ENCODE assay signal across 9 cellular contexts in the genomic region with DNA sequence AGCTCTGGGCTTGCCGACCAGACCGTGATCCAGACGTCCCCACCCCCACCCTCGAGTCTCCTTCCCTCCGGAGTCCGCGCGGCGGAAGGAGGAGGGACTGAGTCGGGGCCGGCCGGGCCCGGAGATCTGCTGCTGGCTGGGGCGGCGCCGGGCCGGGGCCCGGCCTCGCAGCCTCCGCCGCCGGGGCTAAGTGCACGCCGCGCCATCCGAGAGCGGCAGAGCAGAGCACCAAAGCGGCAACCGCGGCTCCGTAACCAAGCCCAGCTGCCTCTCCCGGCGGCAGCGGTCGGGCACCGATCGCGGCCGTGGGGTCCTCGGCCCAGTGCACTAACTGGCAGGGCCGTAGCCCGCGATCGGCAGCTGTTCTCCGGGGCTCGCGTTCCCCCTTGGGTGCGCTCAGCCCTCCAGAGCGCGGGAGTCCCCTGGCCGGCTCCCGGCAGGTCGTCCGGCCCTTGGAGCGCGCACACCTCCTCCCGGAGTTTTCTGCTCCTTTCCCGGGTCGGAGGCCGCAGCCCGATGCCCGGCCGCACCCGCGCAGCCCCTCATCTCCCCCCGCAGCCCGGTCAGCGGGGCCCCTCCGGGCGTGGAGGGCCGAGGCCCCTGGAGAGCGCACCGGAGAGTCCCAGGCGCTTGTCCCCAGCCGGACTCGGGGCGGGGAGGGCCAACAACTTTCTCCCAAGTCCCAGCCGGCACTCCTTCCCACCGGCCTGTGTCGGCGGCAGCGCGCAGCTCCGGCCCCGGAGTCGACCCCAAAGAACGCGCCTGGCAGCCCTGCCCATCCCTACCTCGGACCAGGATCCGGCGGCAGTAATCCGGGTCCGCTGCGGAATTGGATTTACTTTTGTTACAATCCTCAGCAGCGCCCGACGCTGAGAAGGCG. TPM values are rescaled to one million over a fixed set of nuclear protein-coding genes. Genes with fewer than 3 reads are reported as not detected.
A peak's percentile ranks its signal among the peaks of the same experiment; 100 is the strongest.
DNase-seq lines count a peak whose midpoint lies in the region; ATAC-seq and TF ChIP-seq lines count a peak whose summit lies in the region.
"Had no signal": no experiment of that assay in that cellular context is flagged by ENCODE, and none has a peak within 500 bp of the region (broad histone marks: within the 10 kb centered on the region; RNA-seq: fewer than 3 reads in every experiment).

No MANE protein-coding gene starts in this region.

- DNase-seq in activated CD8-positive, alpha-beta memory T cell treated with anti-CD3 and anti-CD28 coated beads, Interleukin-2, amount 50 U/mL, for 48 hours = peak; percentile 57
- no peak for DNase-seq in activated CD8-positive, alpha-beta memory T cell treated with anti-CD3 and anti-CD28 coated beads, Interleukin-2, amount 50 U/mL, for 4 hours
- DNase-seq in body of pancreas (peak in 1 of 4 donors; percentile 22), left colon (no peak), tibial artery (peak in 1 of 2 donors; percentile 51)

- 2% methylated on average over 93 of the region's 98 CpGs; no CpG with 5 or more reads in 1 of the 2 donors for WGBS in body of pancreas, 2 donors

- H3K4me3 ChIP-seq in body of pancreas (peak overlapping the region; percentile 5 to 22), tibial artery (peak overlapping the region; percentile 29 to 48)

- H3K36me3 ChIP-seq in body of pancreas (replicated peaks in 1 of 2; ENCODE audit: insufficient read depth in 1 of 2, low read depth in 2 of 2) = no peaks in the 10 kb centered on the region
- H3K36me3 ChIP-seq in tibial artery = no peaks in the 10 kb centered on the region

- H3K9me3 ChIP-seq in body of pancreas (no peaks in the 10 kb centered on the region), tibial artery (no peaks in the 10 kb centered on the region)

- H3K4me1 ChIP-seq in body of pancreas (peaks cover 49% of the 10 kb centered on the region), tibial artery (peaks cover 0 to 54% (median 37%) of the 10 kb centered on the region in 4 donors)

- TF ChIP-seq POLR2A in body of pancreas (IDR thresholded peaks at IDR 0.05) = no peak

- no peak overlapping the region for H3K27ac ChIP-seq in body of pancreas
- no peak overlapping the region for H3K27ac ChIP-seq in tibial artery

- H3K27me3 ChIP-seq in body of pancreas (peaks cover 3 to 65% of the 10 kb centered on the region in 2 donors), tibial artery (peaks cover 0 to 99% of the 10 kb centered on the region in 2 donors)

- ATAC-seq in body of pancreas (peak; percentile 16), left colon (peak; percentile 71), HG02623 (IDR thresholded peaks at IDR 0.05; ENCODE audit: unreplicated experiment) (no peak), HG03378 (IDR thresholded peaks at IDR 0.05; ENCODE audit: unreplicated experiment) (no peak), HG03521 (IDR thresholded peaks at IDR 0.05; ENCODE audit: unreplicated experiment) (no peak)

- intact Hi-C loops in body of pancreas (cut with DNase I) = no loop called here
- intact Hi-C loops in left colon (cut with DNase I, micrococcal nuclease) = no loop called here
- intact Hi-C loops in tibial artery (cut with DNase I; ENCODE audit: low total_unique reads) = no loop called here

- TF ChIP-seq CTCF in body of pancreas (IDR thresholded peaks at IDR 0.05) (no peak), tibial artery (IDR thresholded peaks at IDR 0.05) (no peak)

RNA-seq across cellular contexts. Expression of gene VAX1, which starts 0.8 kb away (rescaled TPM):
- not detected for total RNA-seq in body of pancreas
- total RNA-seq in left colon = not detected
- total RNA-seq: M059J had no signal

Comparison
In these comparisons a context has a peak if more than half of its experiments do, and no peak if none do; other contexts are left out.
1. ATAC-seq: peak in body of pancreas (single experiment) and left colon (single experiment); none in HG02623 (single experiment), HG03378 (single experiment) and HG03521 (single experiment).